ENCODE assay signal across 29 cellular contexts in genomic region chr22:26725012-26725676, GRCh38.
DNase-seq lines count a peak whose midpoint lies in the region; ATAC-seq and TF ChIP-seq lines count a peak whose summit lies in the region.
"Had no signal": no experiment of that assay in that cellular context is flagged by ENCODE, and none has a peak within 500 bp of the region (broad histone marks: within the 10 kb centered on the region; RNA-seq: fewer than 3 reads in every experiment).

No MANE protein-coding gene starts in this region.

- H3K4me3 ChIP-seq in foreskin fibroblast (ENCODE audit: low read depth in 1 of 2, low read length in 2 of 2) (no peak overlapping the region), brain microvascular endothelial cell (ENCODE audit: low read depth, low read length) (no peak overlapping the region)
- H3K4me3 ChIP-seq: breast epithelium, colonic mucosa, prostate gland, sigmoid colon, testis had no signal

- no peak for TF ChIP-seq CTCF in natural killer cell (IDR thresholded peaks at IDR 0.05)
- no peak for TF ChIP-seq CTCF in foreskin fibroblast (IDR thresholded peaks at IDR 0.05; ENCODE audit: low read depth, low read length)
- TF ChIP-seq CTCF in brain microvascular endothelial cell (IDR thresholded peaks at IDR 0.05; ENCODE audit: low read depth, low read length, missing control alignments): no peak

- no peaks in the 10 kb centered on the region for H3K27me3 Mint-ChIP-seq in natural killer cell treated with Interleukin-12 subunit alpha and Interleukin-12 subunit beta and Interleukin-15 and Interleukin-18, amount 100 ng/mL, for 72 hours
- H3K27me3 Mint-ChIP-seq in natural killer cell (ENCODE audit: low read depth in 2 of 2): no peaks in the 10 kb centered on the region
- H3K27me3 Mint-ChIP-seq in activated naive CD8-positive, alpha-beta T cell treated with anti-CD3 and anti-CD28 coated beads for 36 hours: no peaks in the 10 kb centered on the region
- H3K27me3 Mint-ChIP-seq: activated CD4-positive, alpha-beta T cell treated with anti-CD3 and anti-CD28 coated beads, Interleukin-2, amount 10 ng/mL, durations not matched to agents 7 days and 5 days; CD4-positive, alpha-beta T cell had no signal

- no peaks in the 10 kb centered on the region for H3K9me3 Mint-ChIP-seq in natural killer cell treated with Interleukin-12 subunit alpha and Interleukin-12 subunit beta and Interleukin-15 and Interleukin-18, amount 100 ng/mL, for 72 hours
- H3K9me3 Mint-ChIP-seq in natural killer cell: no peaks in the 10 kb centered on the region
- H3K9me3 Mint-ChIP-seq in activated naive CD8-positive, alpha-beta T cell treated with anti-CD3 and anti-CD28 coated beads for 36 hours: no peaks in the 10 kb centered on the region
- H3K9me3 Mint-ChIP-seq: activated CD4-positive, alpha-beta T cell treated with anti-CD3 and anti-CD28 coated beads, Interleukin-2, amount 10 ng/mL, durations not matched to agents 7 days and 5 days; CD4-positive, alpha-beta T cell had no signal

- intact Hi-C loops in natural killer cell (cut with micrococcal nuclease): no loop called here

- in situ Hi-C loops in brain microvascular endothelial cell (cut with HindIII; ENCODE audit: low pct_ligation_motif_present, low sequenced_read_pairs): no loop called here

- ATAC-seq in natural killer cell treated with Interleukin-12 subunit alpha and Interleukin-12 subunit beta and Interleukin-15 and Interleukin-18, amount 100 ng/mL, for 72 hours: peak in 1 of 2 donors; percentile 78
- no peak for ATAC-seq in natural killer cell
- ATAC-seq in GM18870 (IDR thresholded peaks at IDR 0.05; ENCODE audit: unreplicated experiment): no peak
- ATAC-seq: foreskin keratinocyte; left cardiac atrium; stimulated activated naive CD8-positive, alpha-beta T cell treated with anti-CD3 and anti-CD28 coated beads, Interleukin-15, Interleukin-2, amounts not matched to agents 100 U/mL and 50 U/mL, for 24 hours; WTC11 had no signal

- H3K4me3 Mint-ChIP-seq in natural killer cell treated with Interleukin-12 subunit alpha and Interleukin-12 subunit beta and Interleukin-15 and Interleukin-18, amount 100 ng/mL, for 72 hours: no peak overlapping the region
- H3K4me3 Mint-ChIP-seq in natural killer cell: no peak overlapping the region
- H3K4me3 Mint-ChIP-seq in activated naive CD8-positive, alpha-beta T cell treated with anti-CD3 and anti-CD28 coated beads for 36 hours: no peak overlapping the region
- H3K4me3 Mint-ChIP-seq: activated CD4-positive, alpha-beta T cell treated with anti-CD3 and anti-CD28 coated beads, Interleukin-2, amount 10 ng/mL, durations not matched to agents 7 days and 5 days; CD4-positive, alpha-beta T cell; WTC11 had no signal

- no peak overlapping the region for H3K27ac ChIP-seq in brain microvascular endothelial cell
- H3K27ac ChIP-seq: breast epithelium, colonic mucosa, foreskin keratinocyte, neutrophil, prostate gland, sigmoid colon, testis had no signal

- no peak for DNase-seq in natural killer cell treated with Interleukin-12 subunit alpha and Interleukin-12 subunit beta and Interleukin-15 and Interleukin-18, amount 100 ng/mL, for 72 hours (ENCODE audit: low spot score)
- DNase-seq in natural killer cell (no peak), SIG-M5 treated with dmso at 0.1 percent for 504 hours (lab: John Stamatoyannopoulos, UW; ENCODE audit: unreplicated experiment) (peak; percentile 84), foreskin fibroblast (peak; percentile 14 to 27), brain microvascular endothelial cell (no peak), cerebellar nuclear complex (lab: John Stamatoyannopoulos, UW) (no peak)
- DNase-seq in activated naive CD8-positive, alpha-beta T cell treated with anti-CD3 and anti-CD28 coated beads for 36 hours: no peak
- DNase-seq: 8988T; activated CD4-positive, alpha-beta T cell treated with anti-CD3 and anti-CD28 coated beads, Interleukin-2, amount 10 ng/mL, durations not matched to agents 7 days and 5 days; activated naive CD4-positive, alpha-beta T cell treated with Interleukin-2 at 50 U/mL for 16 hours; activated T-cell treated with anti-CD3 and anti-CD28 coated beads, Interleukin-2, amount 50 U/mL, for 48 hours; CD4-positive, alpha-beta T cell; colonic mucosa; effector CD8-positive, alpha-beta T cell; foreskin keratinocyte; left cardiac atrium; NCI-H1105 treated with DMSO at 0.1 percent for 48 hours; NCI-H2029; NCI-H526; sigmoid colon; stimulated activated CD4-positive, alpha-beta T cell treated with anti-CD3 and anti-CD28 coated beads, Interleukin-15, amount 100 ng/mL, for 24 hours; stimulated activated naive CD8-positive, alpha-beta T cell treated with anti-CD3 and anti-CD28 coated beads, Interleukin-15, Interleukin-2, amounts not matched to agents 100 U/mL and 50 U/mL, for 24 hours; SW 1271; testis had no signal

- H3K27me3 ChIP-seq in brain microvascular endothelial cell (replicated peaks): no peaks in the 10 kb centered on the region
- H3K27me3 ChIP-seq: breast epithelium, colonic mucosa, foreskin keratinocyte, neutrophil, sigmoid colon, testis had no signal

- peaks cover 12 to 19% of the 10 kb centered on the region in 2 donors for H3K4me1 Mint-ChIP-seq in natural killer cell treated with Interleukin-12 subunit alpha and Interleukin-12 subunit beta and Interleukin-15 and Interleukin-18, amount 100 ng/mL, for 72 hours (ENCODE audit: low read depth in 2 of 2)
- peaks cover 13 to 37% of the 10 kb centered on the region in 2 donors for H3K4me1 Mint-ChIP-seq in natural killer cell
- peaks cover 2% of the 10 kb centered on the region for H3K4me1 Mint-ChIP-seq in activated naive CD8-positive, alpha-beta T cell treated with anti-CD3 and anti-CD28 coated beads for 36 hours
- H3K4me1 Mint-ChIP-seq: activated CD4-positive, alpha-beta T cell treated with anti-CD3 and anti-CD28 coated beads, Interleukin-2, amount 10 ng/mL, durations not matched to agents 7 days and 5 days; WTC11 had no signal

- H3K36me3 ChIP-seq in brain microvascular endothelial cell (replicated peaks): no peaks in the 10 kb centered on the region
- H3K36me3 ChIP-seq: breast epithelium, colonic mucosa, prostate gland had no signal

- H3K27ac Mint-ChIP-seq in natural killer cell treated with Interleukin-12 subunit alpha and Interleukin-12 subunit beta and Interleukin-15 and Interleukin-18, amount 100 ng/mL, for 72 hours: peak overlapping the region; percentile 9 to 11
- peak overlapping the region in 1 of 2 donors; percentile 41 for H3K27ac Mint-ChIP-seq in natural killer cell
- H3K27ac Mint-ChIP-seq in activated naive CD8-positive, alpha-beta T cell treated with anti-CD3 and anti-CD28 coated beads for 36 hours: no peak overlapping the region
- H3K27ac Mint-ChIP-seq: activated CD4-positive, alpha-beta T cell treated with anti-CD3 and anti-CD28 coated beads, Interleukin-2, amount 10 ng/mL, durations not matched to agents 7 days and 5 days; CD4-positive, alpha-beta T cell; WTC11 had no signal

- H3K36me3 Mint-ChIP-seq in natural killer cell treated with Interleukin-12 subunit alpha and Interleukin-12 subunit beta and Interleukin-15 and Interleukin-18, amount 100 ng/mL, for 72 hours: peaks cover 14% of the 10 kb centered on the region
- H3K36me3 Mint-ChIP-seq in natural killer cell: peaks cover 6% of the 10 kb centered on the region
- H3K36me3 Mint-ChIP-seq in activated naive CD8-positive, alpha-beta T cell treated with anti-CD3 and anti-CD28 coated beads for 36 hours: peaks cover 15% of the 10 kb centered on the region

Comparison
In these comparisons a context has a peak if more than half of its experiments do, and no peak if none do; other contexts are left out.
1. DNase-seq: peak in SIG-M5 treated with dmso at 0.1 percent for 504 hours (single experiment) and foreskin fibroblast (2 of 2); none in natural killer cell treated with Interleukin-12 subunit alpha and Interleukin-12 subunit beta and Interleukin-15 and Interleukin-18, amount 100 ng/mL, for 72 hours (single experiment), natural killer cell (single experiment), brain microvascular endothelial cell (single experiment), activated naive CD8-positive, alpha-beta T cell treated with anti-CD3 and anti-CD28 coated beads for 36 hours (single experiment) and cerebellar nuclear complex (0 of 2).